In genomic region chr5:180718810-180719453, GRCh38 we compare ENCODE assay signal across 9 cellular contexts. TPM values are rescaled to one million over a fixed set of nuclear protein-coding genes. Genes with fewer than 3 reads are reported as not detected.
A peak's percentile ranks its signal among the peaks of the same experiment; 100 is the strongest.
DNase-seq lines count a peak whose midpoint lies in the region; ATAC-seq, FAIRE-seq and TF ChIP-seq lines count a peak whose summit lies in the region.
"Had no signal": no experiment of that assay in that cellular context is flagged by ENCODE, and none has a peak within 500 bp of the region (broad histone marks: within the 10 kb centered on the region; RNA-seq: fewer than 3 reads in every experiment).

No MANE protein-coding gene starts in this region.

- peaks cover 77% of the 10 kb centered on the region for H3K27me3 ChIP-seq in PC-9 (ENCODE audit: insufficient read depth, low read depth)
- peaks cover 4% of the 10 kb centered on the region for H3K27me3 ChIP-seq in lower lobe of right lung (ENCODE audit: low read depth)

- no peaks in the 10 kb centered on the region for H3K9me2 ChIP-seq in PC-9 (ENCODE audit: insufficient read depth)

- TF ChIP-seq POLR2A in GM12891 (IDR thresholded peaks at IDR 0.05; ENCODE audit: low read depth, low read length) (no peak), GM18505 (IDR thresholded peaks at IDR 0.05; ENCODE audit: borderline replicate concordance, extremely low read depth, insufficient read depth, insufficient read length) (no peak)

- H4K20me1 ChIP-seq in PC-9 (ENCODE audit: insufficient read depth): no peaks in the 10 kb centered on the region

- no peak overlapping the region for H3K4me3 ChIP-seq in PC-9
- H3K4me3 ChIP-seq in lower lobe of right lung: no peak overlapping the region

- no TSS peak for BruUV-seq in PC-9 (replicated peaks; lab: Mats Ljungman, UMichigan)

- H3K4me1 ChIP-seq in PC-9 (replicated peaks; ENCODE audit: insufficient read depth) (no peaks in the 10 kb centered on the region), lower lobe of right lung (no peaks in the 10 kb centered on the region)

- in situ Hi-C loops in T47D (cut with HindIII; ENCODE audit: low pct_unique_long_range_greater_than_20kb, low sequenced_read_pairs): no loop called here

- no peak overlapping the region for H2AFZ ChIP-seq in PC-9

- H3K79me2 ChIP-seq in PC-9 (ENCODE audit: low read depth): no peaks in the 10 kb centered on the region

- no peaks in the 10 kb centered on the region for H3K9me3 ChIP-seq in PC-9 (ENCODE audit: insufficient read depth, low read depth)
- no peaks in the 10 kb centered on the region for H3K9me3 ChIP-seq in lower lobe of right lung

- no peaks in the 10 kb centered on the region for H3F3A ChIP-seq in PC-9 (ENCODE audit: insufficient read depth, low read depth)

- peak; percentile 64 for FAIRE-seq in GM12891 (lab: Jason Lieb, UNC)

- CTCF ChIA-PET in PC-9 (lab: Charles Lee): no interaction called here

- H3K27ac ChIP-seq in PC-9 (no peak overlapping the region), lower lobe of right lung (no peak overlapping the region)

- POLR2A ChIA-PET in PC-9 (lab: Charles Lee; ENCODE audit: unreplicated experiment): interaction anchor here (0.6 kb wide), 1 partner anchor 25 kb away, joined by 5 read pairs; no protein-coding TSS in a partner anchor

- TF ChIP-seq CTCF in PC-9 (conservative IDR thresholded peaks at IDR 0.05) (peak; percentile 76), lower lobe of right lung (IDR thresholded peaks at IDR 0.05) (peak; percentile 58)

- H3K4me2 ChIP-seq in PC-9: no peak overlapping the region

- intact Hi-C loops in PC-9 (cut with micrococcal nuclease; ENCODE audit: unreplicated experiment) (no loop called here), lower lobe of right lung (cut with DNase I) (no loop called here)

- H3K36me3 ChIP-seq in PC-9 (ENCODE audit: low read depth): no peaks in the 10 kb centered on the region
- H3K36me3 ChIP-seq in lower lobe of right lung: no peaks in the 10 kb centered on the region

- DNase-seq in CD1c-positive myeloid dendritic cell (ENCODE audit: extremely low spot score) (peak; percentile 30), GM12891 (ENCODE audit: insufficient read length, low spot score) (no peak), PC-9 (peak in 1 of 2 experiments; percentile 20), T47D (ENCODE audit: low read depth in 1 of 2, low spot score in 1 of 2) (peak; percentile 28 to 76), lower lobe of right lung (no peak)

- ATAC-seq in lower lobe of right lung (no peak), GM18505 (IDR thresholded peaks at IDR 0.05; ENCODE audit: unreplicated experiment) (no peak), HG03565 (IDR thresholded peaks at IDR 0.05; ENCODE audit: unreplicated experiment) (no peak), HG02852 (IDR thresholded peaks at IDR 0.05; ENCODE audit: unreplicated experiment) (no peak)
- ATAC-seq: T-helper 17 cell had no signal

TF ChIP-seq in GM12891, 5 proteins besides CTCF, POLR2A, EP300 and RAD21:
- TF ChIP-seq TAF1 (IDR thresholded peaks at IDR 0.05; ENCODE audit: low read depth, low read length): no peak
- no peak for TF ChIP-seq POU2F2 (IDR thresholded peaks at IDR 0.05; ENCODE audit: low read depth, low read length)
- no peak for TF ChIP-seq SPI1 (IDR thresholded peaks at IDR 0.05; ENCODE audit: low read depth, low read length)
TF ChIP-seq in GM12891: peak in this region for 0.

RNA-seq across cellular contexts. Expression of gene OR2Y1, which starts 20.9 kb away (rescaled TPM):
- not detected for polyA plus RNA-seq in GM12891 (2012; ENCODE audit: low read depth, missing spikeins)
- total RNA-seq in PC-9 (2021) (not detected in 2 replicates), lower lobe of right lung (not detected)
- total RNA-seq: T-helper 17 cell had no signal

Comparison
In these comparisons a context has a peak if more than half of its experiments do, and no peak if none do; other contexts are left out.
1. DNase-seq: peak in CD1c-positive myeloid dendritic cell (single experiment) and T47D (2 of 2); none in GM12891 (single experiment) and lower lobe of right lung (single experiment).